Comparison of ENCODE assay signal across 15 cellular contexts in the genomic region with DNA sequence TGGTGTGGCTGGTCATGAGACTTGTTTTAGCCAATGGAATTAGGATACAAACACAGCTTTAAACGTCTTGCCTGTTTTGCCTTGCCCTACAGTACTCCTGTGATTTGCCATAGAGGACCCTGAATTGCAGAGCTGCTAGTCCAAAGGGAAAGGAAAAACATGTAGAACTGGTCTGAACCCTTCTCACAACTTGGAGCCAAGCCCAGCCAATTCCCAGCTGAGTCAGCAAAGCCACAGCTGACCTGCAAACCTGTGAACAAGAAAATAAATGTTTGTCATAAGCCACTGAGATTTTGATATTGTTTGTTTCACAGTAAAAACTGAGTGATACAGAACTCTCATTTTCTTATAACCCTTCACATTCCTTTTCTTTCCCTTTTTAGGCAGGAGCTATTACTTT.
"Had no signal": no experiment of that assay in that cellular context is flagged by ENCODE, and none has a peak within 500 bp of the region (broad histone marks: within the 10 kb centered on the region; RNA-seq: fewer than 3 reads in every experiment).

No MANE protein-coding gene starts in this region.

- ATAC-seq: gastroesophageal sphincter; left ventricle myocardium superior; stimulated activated naive CD8-positive, alpha-beta T cell treated with anti-CD3 and anti-CD28 coated beads, Interleukin-15, Interleukin-2, amounts not matched to agents 100 U/mL and 50 U/mL, for 24 hours; upper lobe of right lung had no signal

- H3K9me3 ChIP-seq: gastroesophageal sphincter, right atrium auricular region, upper lobe of right lung had no signal

- H3K4me3 ChIP-seq: gastroesophageal sphincter, right atrium auricular region, upper lobe of right lung had no signal

- H3K36me3 ChIP-seq: gastroesophageal sphincter, right atrium auricular region, upper lobe of right lung had no signal

- H3K27me3 ChIP-seq: gastroesophageal sphincter, right atrium auricular region, upper lobe of right lung had no signal

- H3K27ac ChIP-seq: gastroesophageal sphincter, right atrium auricular region, upper lobe of right lung had no signal

- H3K4me3 Mint-ChIP-seq: nephron had no signal

- H3K4me1 Mint-ChIP-seq: nephron had no signal

- H3K27ac Mint-ChIP-seq: nephron had no signal

- DNase-seq: activated CD4-positive, alpha-beta T cell treated with anti-CD3 and anti-CD28 coated beads, Interleukin-2, amount 50 U/mL, for 1 hour; activated naive CD4-positive, alpha-beta T cell treated with Interleukin-2 at 50 U/mL for 16 hours; aorta; kidney; left ventricle myocardium superior; occipital lobe; small intestine; stimulated activated CD4-positive, alpha-beta T cell treated with anti-CD3 and anti-CD28 coated beads, Interleukin-4, amount 100 ng/mL, for 4 hours; stimulated activated CD8-positive, alpha-beta memory T cell treated with anti-CD3 and anti-CD28 coated beads, Interleukin-4, amount 100 ng/mL, for 48 hours; stimulated activated naive CD8-positive, alpha-beta T cell treated with anti-CD3 and anti-CD28 coated beads, Interleukin-15, Interleukin-2, amounts not matched to agents 100 U/mL and 50 U/mL, for 24 hours; SW 1271; upper lobe of right lung had no signal

- H3K4me1 ChIP-seq: gastroesophageal sphincter, right atrium auricular region, upper lobe of right lung had no signal
